Comparison of ENCODE assay signal across 29 cellular contexts in the genomic region with DNA sequence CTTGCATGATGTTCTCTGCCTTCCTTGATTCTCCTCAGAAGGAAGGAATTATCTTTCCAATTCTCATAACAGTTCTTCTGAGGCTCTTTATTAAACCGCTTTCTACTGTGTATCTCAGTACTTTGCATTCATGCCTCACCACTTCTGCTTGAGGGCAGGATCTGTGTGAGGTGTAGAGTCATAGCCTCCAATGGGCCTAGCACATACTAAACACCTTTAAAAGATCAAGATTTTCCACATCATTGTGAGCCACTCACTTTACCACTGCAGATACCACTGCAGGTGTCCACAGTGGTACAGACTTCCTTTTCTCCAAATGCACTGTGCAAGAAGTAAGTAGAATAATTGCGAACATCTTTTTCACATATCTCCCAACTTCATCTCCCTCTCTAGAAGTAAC.
"Had no signal": no experiment of that assay in that cellular context is flagged by ENCODE, and none has a peak within 500 bp of the region (broad histone marks: within the 10 kb centered on the region; RNA-seq: fewer than 3 reads in every experiment).

No MANE protein-coding gene starts in this region.

- H3K27me3 ChIP-seq: neutrophil, pancreas, right lobe of liver, sigmoid colon, suprapubic skin, testis, tibial artery, transverse colon, upper lobe of right lung, uterus had no signal

- DNase-seq: naive B cell; naive thymus-derived CD8-positive, alpha-beta T cell; nephron progenitor cell; nucleus accumbens; pancreas; psoas muscle; right cardiac atrium; right lobe of liver; sigmoid colon; small intestine; stimulated activated CD4-positive, alpha-beta T cell treated with anti-CD3 and anti-CD28 coated beads, Interleukin-15, amount 100 ng/mL, for 24 hours; stimulated activated CD4-positive, alpha-beta T cell treated with anti-CD3 and anti-CD28 coated beads, Interleukin-2, amount 100 ng/mL, for 24 hours; stimulated activated CD4-positive, alpha-beta T cell treated with anti-CD3 and anti-CD28 coated beads, Interleukin-4, amount 100 ng/mL, for 1 hour; stimulated activated CD4-positive, alpha-beta T cell treated with anti-CD3 and anti-CD28 coated beads, Interleukin-4, amount 100 ng/mL, for 4 hours; stimulated activated CD8-positive, alpha-beta memory T cell treated with anti-CD3 and anti-CD28 coated beads, Interleukin-4, amount 100 ng/mL, for 48 hours; stimulated activated naive CD4-positive, alpha-beta T cell; substantia nigra; testis; tibial artery; transverse colon; upper lobe of right lung; uterus had no signal

- H3K4me3 ChIP-seq: pancreas, psoas muscle, right lobe of liver, sigmoid colon, suprapubic skin, testis, tibial artery, transverse colon, upper lobe of right lung, uterus had no signal

- H3K36me3 Mint-ChIP-seq: naive B cell had no signal

- ATAC-seq: naive thymus-derived CD8-positive, alpha-beta T cell; natural killer cell treated with Interleukin-12 subunit alpha and Interleukin-12 subunit beta and Interleukin-15 and Interleukin-18, amount 100 ng/mL, for 72 hours; pancreas; psoas muscle; right cardiac atrium; right lobe of liver; stimulated activated memory B cell treated with anti-CD40 and anti-IgM and Interleukin-4, amounts not matched to agents 10 μg/mL and 1 μg/mL and 100 μg/mL, for 72 hours; upper lobe of right lung had no signal

- H3K36me3 ChIP-seq: neutrophil, pancreas, sigmoid colon, upper lobe of right lung, uterus had no signal

- H3K9me3 Mint-ChIP-seq: stimulated activated memory B cell treated with anti-CD40 and anti-IgM and Interleukin-4, amounts not matched to agents 10 μg/mL and 1 μg/mL and 100 μg/mL, for 72 hours had no signal

- H3K27ac ChIP-seq: neutrophil, pancreas, psoas muscle, right lobe of liver, sigmoid colon, suprapubic skin, testis, tibial artery, transverse colon, upper lobe of right lung, uterus had no signal

- H3K4me3 Mint-ChIP-seq: naive B cell; naive thymus-derived CD8-positive, alpha-beta T cell; natural killer cell treated with Interleukin-12 subunit alpha and Interleukin-12 subunit beta and Interleukin-15 and Interleukin-18, amount 100 ng/mL, for 72 hours; nephron progenitor cell; neural crest cell; stimulated activated memory B cell treated with anti-CD40 and anti-IgM and Interleukin-4, amounts not matched to agents 10 μg/mL and 1 μg/mL and 100 μg/mL, for 72 hours; stimulated activated naive CD8-positive, alpha-beta T cell treated with anti-CD3 and anti-CD28 coated beads, Interleukin-15, Interleukin-2, amounts not matched to agents 100 ng/mL and 50 ng/mL, for 24 hours; type B pancreatic cell had no signal

- H3K4me1 ChIP-seq: pancreas, psoas muscle, right lobe of liver, sigmoid colon, suprapubic skin, testis, tibial artery, transverse colon, upper lobe of right lung, uterus had no signal

- H3K27ac Mint-ChIP-seq: naive B cell; naive thymus-derived CD8-positive, alpha-beta T cell; natural killer cell treated with Interleukin-12 subunit alpha and Interleukin-12 subunit beta and Interleukin-15 and Interleukin-18, amount 100 ng/mL, for 72 hours; nephron progenitor cell; stimulated activated memory B cell treated with anti-CD40 and anti-IgM and Interleukin-4, amounts not matched to agents 10 μg/mL and 1 μg/mL and 100 μg/mL, for 72 hours; type B pancreatic cell had no signal

- H3K9me3 ChIP-seq: neutrophil, pancreas, right lobe of liver, suprapubic skin, testis, uterus had no signal

- H3K4me1 Mint-ChIP-seq: naive B cell; naive thymus-derived CD8-positive, alpha-beta T cell; neural crest cell; stimulated activated memory B cell treated with anti-CD40 and anti-IgM and Interleukin-4, amounts not matched to agents 10 μg/mL and 1 μg/mL and 100 μg/mL, for 72 hours had no signal

- H3K27me3 Mint-ChIP-seq: type B pancreatic cell had no signal
